In genomic region chr15:76168237-76168984, GRCh38 we compare ENCODE assay signal across 23 cellular contexts.
A peak's percentile ranks its signal among the peaks of the same experiment; 100 is the strongest.
DNase-seq lines count a peak whose midpoint lies in the region; ATAC-seq, FAIRE-seq and TF ChIP-seq lines count a peak whose summit lies in the region.
"Had no signal": no experiment of that assay in that cellular context is flagged by ENCODE, and none has a peak within 500 bp of the region (broad histone marks: within the 10 kb centered on the region; RNA-seq: fewer than 3 reads in every experiment).

No MANE protein-coding gene starts in this region.

- no peak overlapping the region for H3K23ac ChIP-seq in H1 (ENCODE audit: insufficient read length)

- BruUV-seq in HepG2 (replicated peaks; lab: Mats Ljungman, UMichigan) = no TSS peak

- H3K18ac ChIP-seq in H1 (ENCODE audit: extremely low read depth, low read length) = no peak overlapping the region

- no peak overlapping the region for H2BK20ac ChIP-seq in H1 (ENCODE audit: low read length)

- H2BK12ac ChIP-seq in H1 (ENCODE audit: low read depth, low read length) = no peak overlapping the region

- TF ChIP-seq CTCF in HepG2 (CRISPR knock-in tag; IDR thresholded peaks at IDR 0.05) = no peak
- no peak for TF ChIP-seq CTCF in right lobe of liver (IDR thresholded peaks at IDR 0.05)
- no peak for TF ChIP-seq CTCF in H1 (IDR thresholded peaks at IDR 0.05; ENCODE audit: control extremely low read depth in 1 of 3, insufficient read depth in 1 of 3, low read depth in 1 of 3, low read length in 3 of 3)
- no peak for TF ChIP-seq CTCF in body of pancreas (IDR thresholded peaks at IDR 0.05)

- H4K5ac ChIP-seq in H1 (ENCODE audit: insufficient read length, low read depth, low read length) = no peak overlapping the region

- H3K4me2 ChIP-seq in HepG2 (ENCODE audit: low read depth, low read length) (peak overlapping the region; percentile 61), H1 (ENCODE audit: insufficient read depth in 1 of 2, low read depth in 2 of 2, low read length in 2 of 2) (no peak overlapping the region)

- FAIRE-seq in HepG2 (lab: Jason Lieb, UNC) = no peak
- no peak for FAIRE-seq in H1 (lab: Jason Lieb, UNC)
- FAIRE-seq: G401.6, kidney, urothelium cell line had no signal

- no peak overlapping the region for H3K4me3 Mint-ChIP-seq in activated T-helper 1 cell treated with anti-CD3 and anti-CD28 coated beads, Interleukin-12 subunit alpha, Interleukin-12 subunit beta, Interleukin-2, Interleukin-4 antibody, amounts not matched to agents 30 ng/mL and 10 ng/mL and 1 ng/mL, durations not matched to agents 14 hours and 24 hours and 36 hours
- H3K4me3 Mint-ChIP-seq: T-helper 17 cell had no signal

- no peak overlapping the region for H2BK120ac ChIP-seq in H1 (replicated peaks; ENCODE audit: low read depth, low read length)

- H3K27me3 ChIP-seq in HepG2 (ENCODE audit: control insufficient read depth in 1 of 2, insufficient read depth in 2 of 2, low read length in 2 of 2) (peaks cover 1 to 38% of the 10 kb centered on the region in 2 experiments; a peak in 4 of 5 replicates), right lobe of liver (no peaks in the 10 kb centered on the region), H1 (replicated peaks in 1 of 4; ENCODE audit: control insufficient read depth in 3 of 4, extremely low read depth in 1 of 4, insufficient read depth in 3 of 4, low read length in 3 of 4) (no peaks in the 10 kb centered on the region), body of pancreas (no peaks in the 10 kb centered on the region), HAP-1 (ENCODE audit: low read depth) (no peaks in the 10 kb centered on the region)
- H3K27me3 ChIP-seq: cardiac muscle cell, gastroesophageal sphincter, SJSA1 had no signal

- TF ChIP-seq RAD21 in HepG2 (CRISPR knock-in tag; IDR thresholded peaks at IDR 0.05) = no peak
- no peak for TF ChIP-seq RAD21 in H1 (IDR thresholded peaks at IDR 0.05 in 1 of 2, conservative IDR thresholded peaks at IDR 0.05 in 1 of 2; ENCODE audit: low read depth in 2 of 2, low read length in 2 of 2)

- H4K20me1 ChIP-seq in HepG2 (ENCODE audit: insufficient read depth, low read length) (no peaks in the 10 kb centered on the region), H1 (replicated peaks in 1 of 2; ENCODE audit: control insufficient read depth in 1 of 2, insufficient read depth in 2 of 2, low read length in 2 of 2) (no peaks in the 10 kb centered on the region)

- H4K91ac ChIP-seq in H1 (replicated peaks; ENCODE audit: insufficient read length, low read length) = no peak overlapping the region

- in situ Hi-C loops in HepG2 (cut with HindIII; ENCODE audit: extremely low pct_ligation_motif_present, low pct_unique_long_range_greater_than_20kb) (no loop called here), HAP-1 (cut with MboI; ENCODE audit: low sequenced_read_pairs) (no loop called here)

- CTCF ChIA-PET in HepG2 (lab: Yijun Ruan, JAX; ENCODE audit: low intra/inter-chr PET ratio, low total read pairs) = no interaction called here
- CTCF ChIA-PET in H1 (lab: Charles Lee; ENCODE audit: partially characterized antibody) = interaction anchor here (0.9 to 9.7 kb wide), 7 partner anchors 9 to 165 kb away, joined by 3 to 89 read pairs (median 6); no protein-coding TSS in a partner anchor

- no peak overlapping the region for H4K8ac ChIP-seq in H1 (ENCODE audit: extremely low read depth, insufficient read depth, low read length)

- WGBS in HepG2 (ENCODE audit: low lambda C conversion rate) = 56% methylated on average over 14 of the region's 14 CpGs
- WGBS in right lobe of liver (ENCODE audit: insufficient coverage, low coverage, low lambda C conversion rate, missing lambda C conversion rate) = 74% methylated on average over 5 of the region's 14 CpGs
- 88% methylated on average over 12 of the region's 14 CpGs; no CpG with 5 or more reads in 1 of the 2 experiments for WGBS in H1 (ENCODE audit: extremely low coverage in 1 of 2, insufficient coverage in 1 of 2, insufficient read length in 1 of 2, insufficient replicate concordance in 2 of 2, low coverage in 1 of 2, low lambda C conversion rate in 2 of 2, missing lambda C conversion rate in 1 of 2), 2 experiments
- 92 to 95% methylated on average over 13 to 14 of the region's 14 CpGs for WGBS in body of pancreas, 2 donors

- H3K27ac ChIP-seq in HepG2 (ENCODE audit: extremely low read length, insufficient read depth, low read length) (no peak overlapping the region), right lobe of liver (no peak overlapping the region), H1 (ENCODE audit: low read depth, low read length) (no peak overlapping the region), body of pancreas (no peak overlapping the region)
- H3K27ac ChIP-seq: cardiac muscle cell, VCaP had no signal

- no peaks in the 10 kb centered on the region for H3K4me1 Mint-ChIP-seq in activated T-helper 1 cell treated with anti-CD3 and anti-CD28 coated beads, Interleukin-12 subunit alpha, Interleukin-12 subunit beta, Interleukin-2, Interleukin-4 antibody, amounts not matched to agents 30 ng/mL and 10 ng/mL and 1 ng/mL, durations not matched to agents 14 hours and 24 hours and 36 hours (ENCODE audit: low read depth)

- no peaks in the 10 kb centered on the region for H3K9me3 Mint-ChIP-seq in activated T-helper 1 cell treated with anti-CD3 and anti-CD28 coated beads, Interleukin-12 subunit alpha, Interleukin-12 subunit beta, Interleukin-2, Interleukin-4 antibody, amounts not matched to agents 30 ng/mL and 10 ng/mL and 1 ng/mL, durations not matched to agents 14 hours and 24 hours and 36 hours

- DNase-seq in HepG2 (ENCODE audit: low spot score) = no peak
- no peak for DNase-seq in right lobe of liver
- DNase-seq in NCI-H82 treated with DMSO at 0.1 percent for 48 hours (lab: John Stamatoyannopoulos, UW; ENCODE audit: unreplicated experiment) = peak; percentile 93
- DNase-seq in H1 (ENCODE audit: low read depth in 1 of 2, low spot score in 2 of 2) = no peak
- no peak for DNase-seq in body of pancreas
- DNase-seq in HAP-1 (ENCODE audit: low spot score in 2 of 2) = no peak
- no peak for DNase-seq in activated T-helper 1 cell treated with anti-CD3 and anti-CD28 coated beads, Interleukin-12 subunit alpha, Interleukin-12 subunit beta, Interleukin-2, Interleukin-4 antibody, amounts not matched to agents 30 ng/mL and 10 ng/mL and 1 ng/mL, durations not matched to agents 14 hours and 24 hours and 36 hours (ENCODE audit: low spot score)
- DNase-seq: 8988T; activated CD4-positive, alpha-beta T cell treated with anti-CD3 and anti-CD28 coated beads, Interleukin-2, amount 50 U/mL, for 4 hours; activated gamma-delta T cell treated with Interleukin-2 at 50 U/mL for 16 hours; KG1; kidney; NCI-H1048; right cardiac atrium; T-helper 17 cell had no signal

- 0 out of 2 replicates have a peak overlapping the region, but pooled peaks have one; percentile 13 for H2BK15ac ChIP-seq in H1 (ENCODE audit: low read length)

- H2AFZ ChIP-seq in HepG2 (ENCODE audit: low read length) = no peak overlapping the region
- peak overlapping the region; percentile 59 for H2AFZ ChIP-seq in H1 (ENCODE audit: low read length)

- H3K9ac ChIP-seq in HepG2 (ENCODE audit: insufficient read depth, low read depth, low read length) (no peak overlapping the region), H1 (replicated peaks in 1 of 4; ENCODE audit: extremely low read depth in 1 of 4, low read depth in 3 of 4, low read length in 3 of 4) (no peak overlapping the region)

- H2BK5ac ChIP-seq in H1 (ENCODE audit: low read depth, low read length) = no peak overlapping the region

- intact Hi-C loops in HepG2 (cut with micrococcal nuclease; ENCODE audit: unreplicated experiment) (no loop called here), right lobe of liver (cut with DNase I) (no loop called here), body of pancreas (cut with DNase I) (no loop called here)
- intact Hi-C loops in activated T-helper 1 cell treated with anti-CD3 and anti-CD28 coated beads, Interleukin-12 subunit alpha, Interleukin-12 subunit beta, Interleukin-2, Interleukin-4 antibody, amounts not matched to agents 30 ng/mL and 10 ng/mL and 1 ng/mL, durations not matched to agents 14 hours and 24 hours and 36 hours (cut with micrococcal nuclease) = no loop called here

- POLR2A ChIA-PET in HepG2 (lab: Yijun Ruan, JAX) = no interaction called here
- POLR2A ChIA-PET in H1 (lab: Charles Lee; ENCODE audit: partially characterized antibody) = interaction anchor here (1.0 to 1.8 kb wide), 2 partner anchors 18 to 167 kb away, joined by 4 to 5 read pairs; no protein-coding TSS in a partner anchor

- peaks cover 2% of the 10 kb centered on the region for H3K27me3 Mint-ChIP-seq in activated T-helper 1 cell treated with anti-CD3 and anti-CD28 coated beads, Interleukin-12 subunit alpha, Interleukin-12 subunit beta, Interleukin-2, Interleukin-4 antibody, amounts not matched to agents 30 ng/mL and 10 ng/mL and 1 ng/mL, durations not matched to agents 14 hours and 24 hours and 36 hours (ENCODE audit: insufficient read depth)

- H2AK5ac ChIP-seq in H1 (ENCODE audit: low read depth, low read length) = no peak overlapping the region

- TF ChIP-seq POLR2A in HepG2 (IDR thresholded peaks at IDR 0.05; ENCODE audit: insufficient read depth in 1 of 2, low read depth in 2 of 2, low read length in 2 of 2) (no peak), right lobe of liver (IDR thresholded peaks at IDR 0.05) (no peak), H1 (IDR thresholded peaks at IDR 0.05; ENCODE audit: control extremely low read depth in 1 of 2, low read depth in 2 of 2, low read length in 2 of 2) (no peak), body of pancreas (IDR thresholded peaks at IDR 0.05) (no peak)

- H3K36me3 ChIP-seq in HepG2 (replicated peaks in 1 of 2; ENCODE audit: control insufficient read depth in 1 of 2, insufficient read depth in 2 of 2, low read length in 2 of 2) = no peaks in the 10 kb centered on the region
- H3K36me3 ChIP-seq in right lobe of liver = no peaks in the 10 kb centered on the region
- H3K36me3 ChIP-seq in H1 (ENCODE audit: control insufficient read depth in 2 of 4, insufficient read depth in 4 of 4, low read length in 3 of 4) = no peaks in the 10 kb centered on the region
- H3K36me3 ChIP-seq in body of pancreas (replicated peaks in 1 of 2; ENCODE audit: insufficient read depth in 1 of 2, low read depth in 2 of 2) = no peaks in the 10 kb centered on the region
- no peaks in the 10 kb centered on the region for H3K36me3 ChIP-seq in HAP-1 (replicated peaks)
- H3K36me3 ChIP-seq: cardiac muscle cell, gastroesophageal sphincter, SJSA1 had no signal

- no peak overlapping the region; a peak in 1 of 6 replicates for H3K4me3 ChIP-seq in HepG2 (replicated peaks in 1 of 3; ENCODE audit: insufficient read depth in 1 of 3, low read depth in 2 of 3, low read length in 3 of 3)
- no peak overlapping the region for H3K4me3 ChIP-seq in right lobe of liver
- no peak overlapping the region for H3K4me3 ChIP-seq in H1 (ENCODE audit: extremely low read depth in 1 of 4, insufficient read depth in 2 of 4, low read depth in 3 of 4, low read length in 4 of 4)
- H3K4me3 ChIP-seq in body of pancreas = no peak overlapping the region
- no peak overlapping the region for H3K4me3 ChIP-seq in HAP-1
- H3K4me3 ChIP-seq: cardiac muscle cell, gastroesophageal sphincter, lung, SJSA1 had no signal

- no peak overlapping the region for H3K4ac ChIP-seq in H1 (replicated peaks; ENCODE audit: insufficient read length, low read depth, low read length)

- no peak overlapping the region for H3K56ac ChIP-seq in H1 (replicated peaks; ENCODE audit: insufficient read length, low read depth, low read length)

- TF ChIP-seq EP300 in HepG2 (IDR thresholded peaks at IDR 0.05; ENCODE audit: low read depth in 2 of 2, low read length in 2 of 2) = no peak
- no peak for TF ChIP-seq EP300 in HepG2 (CRISPR knock-in tag; IDR thresholded peaks at IDR 0.05; ENCODE audit: borderline replicate concordance)
- no peak for TF ChIP-seq EP300 in H1 (IDR thresholded peaks at IDR 0.05; ENCODE audit: borderline replicate concordance in 1 of 2, low read depth in 2 of 2, low read length in 2 of 2)

- no peak overlapping the region for H3K14ac ChIP-seq in H1 (ENCODE audit: insufficient read length)

- H3K23me2 ChIP-seq in H1 (ENCODE audit: low read depth, low read length) = no peaks in the 10 kb centered on the region

- no peaks in the 10 kb centered on the region for H3K36me3 Mint-ChIP-seq in activated T-helper 1 cell treated with anti-CD3 and anti-CD28 coated beads, Interleukin-12 subunit alpha, Interleukin-12 subunit beta, Interleukin-2, Interleukin-4 antibody, amounts not matched to agents 30 ng/mL and 10 ng/mL and 1 ng/mL, durations not matched to agents 14 hours and 24 hours and 36 hours (ENCODE audit: low read depth)

- ATAC-seq in HepG2 = no peak
- no peak for ATAC-seq in right lobe of liver
- ATAC-seq in GM21528 (IDR thresholded peaks at IDR 0.05; ENCODE audit: low FRiP score, unreplicated experiment) = no peak
- no peak for ATAC-seq in body of pancreas
- ATAC-seq: gastroesophageal sphincter, right cardiac atrium had no signal

- no peak overlapping the region for H3K27ac Mint-ChIP-seq in activated T-helper 1 cell treated with anti-CD3 and anti-CD28 coated beads, Interleukin-12 subunit alpha, Interleukin-12 subunit beta, Interleukin-2, Interleukin-4 antibody, amounts not matched to agents 30 ng/mL and 10 ng/mL and 1 ng/mL, durations not matched to agents 14 hours and 24 hours and 36 hours
- H3K27ac Mint-ChIP-seq: T-helper 17 cell had no signal

- H3K79me1 ChIP-seq in H1 (ENCODE audit: low read depth, low read length) = no peaks in the 10 kb centered on the region

- H3K4me1 ChIP-seq in HepG2 (ENCODE audit: insufficient read depth, low read length) (peaks cover 21% of the 10 kb centered on the region), right lobe of liver (no peaks in the 10 kb centered on the region), H1 (replicated peaks in 1 of 4; ENCODE audit: control insufficient read depth in 3 of 4, insufficient read depth in 4 of 4, low read length in 3 of 4) (peaks cover 0 to 7% (median under 1%) of the 10 kb centered on the region in 4 experiments; a peak in 1 of 7 replicates), body of pancreas (peaks cover 11% of the 10 kb centered on the region), HAP-1 (no peaks in the 10 kb centered on the region)

- no peaks in the 10 kb centered on the region for H3K9me3 ChIP-seq in HepG2 (ENCODE audit: low read length)
- no peaks in the 10 kb centered on the region for H3K9me3 ChIP-seq in right lobe of liver
- no peaks in the 10 kb centered on the region for H3K9me3 ChIP-seq in H1 (ENCODE audit: insufficient read depth in 2 of 2, low read depth in 1 of 2, low read length in 1 of 2)
- no peaks in the 10 kb centered on the region for H3K9me3 ChIP-seq in body of pancreas
- no peaks in the 10 kb centered on the region for H3K9me3 ChIP-seq in HAP-1
- H3K9me3 ChIP-seq: gastroesophageal sphincter, SJSA1 had no signal

- no peaks in the 10 kb centered on the region for H3K79me2 ChIP-seq in HepG2 (ENCODE audit: insufficient read depth, low read length)
- H3K79me2 ChIP-seq in H1 (ENCODE audit: control insufficient read depth in 1 of 2, insufficient read depth in 2 of 2, low read length in 2 of 2) = no peaks in the 10 kb centered on the region
